Comparison of ENCODE assay signal across 7 cellular contexts in the genomic region with DNA sequence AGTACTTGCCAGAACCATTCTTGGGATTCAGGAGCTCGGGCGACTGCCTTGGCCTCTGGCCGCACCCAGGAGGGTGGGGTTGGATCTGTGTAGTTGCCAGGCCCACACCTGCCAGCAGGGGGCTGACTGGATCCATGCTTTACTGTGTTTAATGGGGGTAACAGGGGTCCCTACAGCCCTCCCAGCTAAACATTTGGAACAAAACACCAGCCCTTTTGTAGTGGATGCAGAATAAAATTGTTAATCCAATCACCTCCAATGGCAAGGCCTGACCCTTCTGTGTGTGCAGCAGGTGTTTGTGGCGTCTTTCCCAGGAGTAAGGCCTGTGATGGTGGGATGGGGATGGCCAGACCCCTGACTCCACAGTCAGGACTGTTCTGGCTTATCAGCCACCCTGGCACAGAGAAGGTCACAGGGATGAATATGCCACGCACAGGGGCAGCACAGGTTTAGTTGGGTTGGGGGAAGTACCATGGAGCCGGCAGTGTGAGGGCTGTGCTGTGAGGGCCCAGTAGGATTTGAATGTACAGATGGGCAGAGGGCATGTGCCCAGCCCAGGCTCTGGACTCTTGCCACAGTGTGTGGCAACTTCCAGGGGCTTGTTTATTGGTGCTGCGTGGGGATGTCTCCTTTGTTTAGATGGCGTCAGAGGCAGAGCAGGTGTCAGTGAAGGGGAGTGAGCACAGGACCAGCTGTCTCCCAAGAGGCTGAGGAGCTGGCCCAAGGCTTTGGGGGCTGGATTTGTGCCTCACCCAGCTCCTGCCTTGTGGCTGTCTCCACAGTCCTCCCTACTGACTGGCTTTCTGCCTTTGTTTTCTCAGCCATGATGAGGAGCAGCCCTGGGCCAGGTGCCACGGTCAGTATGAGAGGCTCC. TPM values are rescaled to one million over a fixed set of nuclear protein-coding genes. Genes with fewer than 3 reads are reported as not detected.
DNase-seq lines count a peak whose midpoint lies in the region; ATAC-seq and TF ChIP-seq lines count a peak whose summit lies in the region.

No MANE protein-coding gene starts in this region.

- intact Hi-C loops in esophagus squamous epithelium (cut with DNase I): no loop called here

- H3K27ac ChIP-seq in esophagus squamous epithelium: peak overlapping the region; percentile 60 to 83 (median 78)

- TF ChIP-seq POLR2A in esophagus squamous epithelium (IDR thresholded peaks at IDR 0.05): no peak

- peak; percentile 87 for TF ChIP-seq CTCF in GM12873 (IDR thresholded peaks at IDR 0.05; ENCODE audit: insufficient read depth, low read depth, low read length, missing control alignments)
- peak; percentile 74 to 89 (median 78) for TF ChIP-seq CTCF in esophagus squamous epithelium (IDR thresholded peaks at IDR 0.05)

- H3K27me3 Mint-ChIP-seq in natural killer cell treated with Interleukin-12 subunit alpha and Interleukin-12 subunit beta and Interleukin-15 and Interleukin-18, amount 100 ng/mL, for 72 hours: no peaks in the 10 kb centered on the region

- peak; percentile 56 to 59 for ATAC-seq in natural killer cell treated with Interleukin-12 subunit alpha and Interleukin-12 subunit beta and Interleukin-15 and Interleukin-18, amount 100 ng/mL, for 72 hours
- no peak for ATAC-seq in HG02798 (IDR thresholded peaks at IDR 0.05; ENCODE audit: poor library complexity, unreplicated experiment)

- 47 to 60% methylated on average over 2 to 5 of the region's 9 CpGs for WGBS in esophagus squamous epithelium, 2 donors

- peak overlapping the region; percentile 35 to 85 for H3K27ac Mint-ChIP-seq in natural killer cell treated with Interleukin-12 subunit alpha and Interleukin-12 subunit beta and Interleukin-15 and Interleukin-18, amount 100 ng/mL, for 72 hours

- H3K4me3 Mint-ChIP-seq in natural killer cell treated with Interleukin-12 subunit alpha and Interleukin-12 subunit beta and Interleukin-15 and Interleukin-18, amount 100 ng/mL, for 72 hours: no peak overlapping the region

- H3K9me3 Mint-ChIP-seq in natural killer cell treated with Interleukin-12 subunit alpha and Interleukin-12 subunit beta and Interleukin-15 and Interleukin-18, amount 100 ng/mL, for 72 hours: no peaks in the 10 kb centered on the region

- no peak overlapping the region for H3K4me3 ChIP-seq in esophagus squamous epithelium

- H3K27me3 ChIP-seq in esophagus squamous epithelium: no peaks in the 10 kb centered on the region

- H3K4me1 ChIP-seq in esophagus squamous epithelium: peaks cover 21 to 54% (median 27%) of the 10 kb centered on the region in 3 donors

- H3K36me3 Mint-ChIP-seq in natural killer cell treated with Interleukin-12 subunit alpha and Interleukin-12 subunit beta and Interleukin-15 and Interleukin-18, amount 100 ng/mL, for 72 hours: peaks cover 13% of the 10 kb centered on the region

- DNase-seq in NCI-H2107 (lab: John Stamatoyannopoulos, UW) (peak; percentile 38), esophagus squamous epithelium (lab: John Stamatoyannopoulos, UW) (no peak), SW 1271 (lab: John Stamatoyannopoulos, UW) (no peak)
- peak; percentile 69 for DNase-seq in activated T-cell treated with anti-CD3 and anti-CD28 coated beads, Interleukin-2, amount 50 U/mL, for 1 hour
- no peak for DNase-seq in natural killer cell treated with Interleukin-12 subunit alpha and Interleukin-12 subunit beta and Interleukin-15 and Interleukin-18, amount 100 ng/mL, for 72 hours (ENCODE audit: low spot score)

- no peaks in the 10 kb centered on the region for H3K9me3 ChIP-seq in esophagus squamous epithelium

- H3K4me1 Mint-ChIP-seq in natural killer cell treated with Interleukin-12 subunit alpha and Interleukin-12 subunit beta and Interleukin-15 and Interleukin-18, amount 100 ng/mL, for 72 hours (ENCODE audit: low read depth in 2 of 2): peaks cover 16 to 39% of the 10 kb centered on the region in 2 donors

- peaks cover 60 to 88% (median 69%) of the 10 kb centered on the region in 3 donors for H3K36me3 ChIP-seq in esophagus squamous epithelium

RNA-seq across cellular contexts. Expression of gene SUN2, which starts 22.2 kb away (rescaled TPM):
- total RNA-seq in esophagus squamous epithelium: 100 to 1,000 TPM in 3 of 4 donors, 10 to 100 TPM in 1; 94.2 to 307 (median 191) TPM
- total RNA-seq in natural killer cell treated with Interleukin-12 subunit alpha and Interleukin-12 subunit beta and Interleukin-15 and Interleukin-18, amount 100 ng/mL, for 72 hours: 100 to 1,000 TPM; 203 to 215 TPM

RNA-seq across cellular contexts. Expression of gene GTPBP1, which starts 27.8 kb away (rescaled TPM):
- total RNA-seq in esophagus squamous epithelium: 10 to 100 TPM; 15.3 to 37.4 (median 32.0) TPM
- 100 to 1,000 TPM; 135 to 192 TPM for total RNA-seq in natural killer cell treated with Interleukin-12 subunit alpha and Interleukin-12 subunit beta and Interleukin-15 and Interleukin-18, amount 100 ng/mL, for 72 hours

RNA-seq across cellular contexts. Expression of gene JOSD1, which starts 32.8 kb away (rescaled TPM):
- total RNA-seq in esophagus squamous epithelium: 10 to 100 TPM; 27.8 to 48.8 (median 33.1) TPM
- total RNA-seq in natural killer cell treated with Interleukin-12 subunit alpha and Interleukin-12 subunit beta and Interleukin-15 and Interleukin-18, amount 100 ng/mL, for 72 hours: 10 to 100 TPM; 53.6 to 62.3 TPM

RNA-seq across cellular contexts. Expression of gene TOMM22, which starts 51.8 kb away (rescaled TPM):
- 10 to 100 TPM; 23.4 to 73.7 (median 57.2) TPM for total RNA-seq in esophagus squamous epithelium
- 100 to 1,000 TPM; 109 to 153 TPM for total RNA-seq in natural killer cell treated with Interleukin-12 subunit alpha and Interleukin-12 subunit beta and Interleukin-15 and Interleukin-18, amount 100 ng/mL, for 72 hours

Comparison
In these comparisons a context has a peak if more than half of its experiments do, and no peak if none do; other contexts are left out.
1. DNase-seq: peak in NCI-H2107 (single experiment) and activated T-cell treated with anti-CD3 and anti-CD28 coated beads, Interleukin-2, amount 50 U/mL, for 1 hour (single experiment); none in esophagus squamous epithelium (single experiment), natural killer cell treated with Interleukin-12 subunit alpha and Interleukin-12 subunit beta and Interleukin-15 and Interleukin-18, amount 100 ng/mL, for 72 hours (single experiment) and SW 1271 (0 of 2).